Comparison of ENCODE assay signal across 1 cellular context in the genomic region with DNA sequence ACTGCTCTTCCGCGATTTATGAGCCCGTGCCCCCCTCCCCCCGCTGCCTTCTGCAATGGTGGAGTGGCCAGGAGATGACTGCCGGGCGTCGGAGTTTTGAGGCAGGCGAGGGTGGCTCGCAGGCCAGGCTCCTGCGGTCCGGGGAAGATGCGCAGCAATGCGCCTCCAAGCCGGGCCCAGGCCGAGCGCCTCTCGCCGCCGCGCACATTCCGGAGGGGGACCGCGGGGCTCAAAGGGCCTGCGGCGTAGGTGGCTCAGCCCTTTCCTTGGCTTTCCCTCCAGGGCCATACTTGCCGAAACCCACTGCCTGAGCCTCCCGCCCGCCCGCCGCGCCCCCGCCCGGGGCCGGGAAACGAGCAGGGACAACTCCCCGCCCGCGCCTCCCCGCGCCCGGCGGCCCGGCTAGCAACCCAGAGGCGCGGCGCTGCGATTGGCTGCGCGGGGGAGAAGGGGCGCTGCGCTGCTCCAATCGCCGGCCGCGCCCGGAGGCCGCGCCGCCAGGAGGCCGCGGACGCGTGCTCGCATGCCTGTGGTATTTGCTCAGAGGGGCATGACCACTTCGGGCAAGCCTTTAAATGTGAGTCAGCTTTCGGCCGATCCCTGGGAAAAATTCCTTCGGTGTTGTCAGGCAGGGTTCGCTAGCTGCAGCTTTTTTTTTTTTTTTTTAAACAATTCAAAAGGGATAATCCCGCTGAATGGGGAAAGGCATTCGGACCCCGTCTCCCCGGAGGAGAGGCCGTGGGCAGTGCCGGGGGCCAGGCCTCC.
TF ChIP-seq lines count a peak whose summit lies in the region.

No MANE protein-coding gene starts in this region.

TF ChIP-seq in HEK293, 187 proteins besides CTCF, POLR2A, EP300 and RAD21 (continued from another document):
- TF ChIP-seq ZBTB11 (tag by site-specific recombination; conservative IDR thresholded peaks at IDR 0.05; ENCODE audit: low read depth) (no peak; the same call in 1 of the 2 replicates), KLF1 (tag by site-specific recombination; IDR thresholded peaks at IDR 0.05) (peak; percentile 76), ZBTB1 (tag by site-specific recombination; IDR thresholded peaks at IDR 0.05) (no peak), MZF1 (tag by site-specific recombination; IDR thresholded peaks at IDR 0.05; ENCODE audit: borderline replicate concordance) (no peak), ZNF529 (tag by site-specific recombination; IDR thresholded peaks at IDR 0.05; ENCODE audit: insufficient replicate concordance) (no peak), PRDM6 (tag by site-specific recombination; IDR thresholded peaks at IDR 0.05) (no peak), ZNF311 (tag by site-specific recombination; IDR thresholded peaks at IDR 0.05; ENCODE audit: borderline replicate concordance) (no peak), ZNF239 (tag by site-specific recombination; IDR thresholded peaks at IDR 0.05) (no peak), KLF16 (tag by site-specific recombination; IDR thresholded peaks at IDR 0.05) (no peak), TCF7L2 (IDR thresholded peaks at IDR 0.05; ENCODE audit: borderline replicate concordance, low read depth, low read length) (no peak), SP7 (tag by site-specific recombination; IDR thresholded peaks at IDR 0.05) (no peak), ZNF600 (tag by site-specific recombination; IDR thresholded peaks at IDR 0.05) (no peak), ZNF544 (tag by site-specific recombination; IDR thresholded peaks at IDR 0.05) (no peak), ZNF626 (tag by site-specific recombination; IDR thresholded peaks at IDR 0.05) (no peak), ZNF580 (tag by site-specific recombination; IDR thresholded peaks at IDR 0.05) (no peak), HOXD13 (CRISPR knock-in tag; IDR thresholded peaks at IDR 0.05; ENCODE audit: borderline replicate concordance) (no peak), ZNF112 (tag by site-specific recombination; IDR thresholded peaks at IDR 0.05) (no peak), ZBTB20 (tag by site-specific recombination; IDR thresholded peaks at IDR 0.05) (peak; percentile 47; the same call in 1 of the 2 replicates), SP2 (tag by site-specific recombination; IDR thresholded peaks at IDR 0.05) (peak; percentile 49), ZSCAN30 (tag by site-specific recombination; IDR thresholded peaks at IDR 0.05) (peak; percentile 63; the same call in 1 of the 2 replicates), ZNF24 (tag by site-specific recombination; IDR thresholded peaks at IDR 0.05) (no peak), ZNF629 (tag by site-specific recombination; IDR thresholded peaks at IDR 0.05) (peak; percentile 31; the same call in 1 of the 2 replicates), PRDM10 (tag by site-specific recombination; IDR thresholded peaks at IDR 0.05) (peak; percentile 86), ZNF571 (tag by site-specific recombination; IDR thresholded peaks at IDR 0.05) (no peak), ZBTB48 (tag by site-specific recombination; IDR thresholded peaks at IDR 0.05) (peak; percentile 48; the same call in 1 of the 2 replicates), ZNF768 (tag by site-specific recombination; IDR thresholded peaks at IDR 0.05) (no peak)
- TF ChIP-seq, protein P1, sequence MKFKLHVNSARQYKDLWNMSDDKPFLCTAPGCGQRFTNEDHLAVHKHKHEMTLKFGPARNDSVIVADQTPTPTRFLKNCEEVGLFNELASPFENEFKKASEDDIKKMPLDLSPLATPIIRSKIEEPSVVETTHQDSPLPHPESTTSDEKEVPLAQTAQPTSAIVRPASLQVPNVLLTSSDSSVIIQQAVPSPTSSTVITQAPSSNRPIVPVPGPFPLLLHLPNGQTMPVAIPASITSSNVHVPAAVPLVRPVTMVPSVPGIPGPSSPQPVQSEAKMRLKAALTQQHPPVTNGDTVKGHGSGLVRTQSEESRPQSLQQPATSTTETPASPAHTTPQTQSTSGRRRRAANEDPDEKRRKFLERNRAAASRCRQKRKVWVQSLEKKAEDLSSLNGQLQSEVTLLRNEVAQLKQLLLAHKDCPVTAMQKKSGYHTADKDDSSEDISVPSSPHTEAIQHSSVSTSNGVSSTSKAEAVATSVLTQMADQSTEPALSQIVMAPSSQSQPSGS (tag by site-specific recombination; IDR thresholded peaks at IDR 0.05; ENCODE audit: low read depth), result no peak
- TF ChIP-seq, protein P2, sequence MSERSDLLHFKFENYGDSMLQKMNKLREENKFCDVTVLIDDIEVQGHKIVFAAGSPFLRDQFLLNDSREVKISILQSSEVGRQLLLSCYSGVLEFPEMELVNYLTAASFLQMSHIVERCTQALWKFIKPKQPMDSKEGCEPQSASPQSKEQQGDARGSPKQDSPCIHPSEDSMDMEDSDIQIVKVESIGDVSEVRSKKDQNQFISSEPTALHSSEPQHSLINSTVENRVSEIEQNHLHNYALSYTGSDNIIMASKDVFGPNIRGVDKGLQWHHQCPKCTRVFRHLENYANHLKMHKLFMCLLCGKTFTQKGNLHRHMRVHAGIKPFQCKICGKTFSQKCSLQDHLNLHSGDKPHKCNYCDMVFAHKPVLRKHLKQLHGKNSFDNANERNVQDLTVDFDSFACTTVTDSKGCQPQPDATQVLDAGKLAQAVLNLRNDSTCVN (tag by site-specific recombination; optimal IDR thresholded peaks at IDR 0.05), result peak; percentile 70
